Comparison of ENCODE assay signal across 9 cellular contexts in genomic region chr10:122044045-122044661, GRCh38. TPM values are rescaled to one million over a fixed set of nuclear protein-coding genes. Genes with fewer than 3 reads are reported as not detected.
DNase-seq lines count a peak whose midpoint lies in the region; ATAC-seq and TF ChIP-seq lines count a peak whose summit lies in the region.
"Had no signal": no experiment of that assay in that cellular context is flagged by ENCODE, and none has a peak within 500 bp of the region (broad histone marks: within the 10 kb centered on the region; RNA-seq: fewer than 3 reads in every experiment).

No MANE protein-coding gene starts in this region.

- intact Hi-C loops in PC-9 (cut with micrococcal nuclease; ENCODE audit: unreplicated experiment) = no loop called here
- intact Hi-C loops in left cardiac atrium (cut with DNase I) = loop anchor here in 1 of 2 donors (10.0 kb wide), 1 partner anchor 69 kb away; the partner anchor contains the start of gene NSMCE4A

- no peak overlapping the region for H2AFZ ChIP-seq in PC-9

- H3K4me3 ChIP-seq in H7 (ENCODE audit: insufficient read depth, low read depth, low read length) = no peak overlapping the region
- H3K4me3 ChIP-seq in PC-9 = no peak overlapping the region

- H3F3A ChIP-seq in PC-9 (ENCODE audit: insufficient read depth, low read depth) = no peaks in the 10 kb centered on the region

- H3K4me1 ChIP-seq in PC-9 (replicated peaks; ENCODE audit: insufficient read depth) = peaks cover 8% of the 10 kb centered on the region

- H4K20me1 ChIP-seq in PC-9 (ENCODE audit: insufficient read depth) = no peaks in the 10 kb centered on the region

- no peaks in the 10 kb centered on the region for H3K79me2 ChIP-seq in PC-9 (ENCODE audit: low read depth)

- POLR2A ChIA-PET in PC-9 (lab: Charles Lee; ENCODE audit: unreplicated experiment) = no interaction called here

- peak overlapping the region; percentile 44 for H3K4me2 ChIP-seq in PC-9

- no peaks in the 10 kb centered on the region for H3K9me3 ChIP-seq in PC-9 (ENCODE audit: insufficient read depth, low read depth)

- H3K27me3 ChIP-seq in H7 (ENCODE audit: control insufficient read depth, insufficient read depth, low read length) = no peaks in the 10 kb centered on the region
- no peaks in the 10 kb centered on the region for H3K27me3 ChIP-seq in PC-9 (ENCODE audit: insufficient read depth, low read depth)

- BruUV-seq in PC-9 (replicated peaks; lab: Mats Ljungman, UMichigan) = no TSS peak

- CTCF ChIA-PET in PC-9 (lab: Charles Lee) = interaction anchor here (0.6 kb wide), 2 partner anchors 10 to 15 kb away, joined by 3 to 7 read pairs; no protein-coding TSS in a partner anchor

- no peak overlapping the region for H3K27ac ChIP-seq in PC-9

- no peak for TF ChIP-seq CTCF in PC-9 (conservative IDR thresholded peaks at IDR 0.05)

- H3K9me2 ChIP-seq in PC-9 (ENCODE audit: insufficient read depth) = no peaks in the 10 kb centered on the region

- peak; percentile 72 to 74 for ATAC-seq in left cardiac atrium
- no peak for ATAC-seq in GM19351 (IDR thresholded peaks at IDR 0.05; ENCODE audit: unreplicated experiment)
- ATAC-seq in HG03354 (IDR thresholded peaks at IDR 0.05; ENCODE audit: poor library complexity, severe bottlenecking, unreplicated experiment) = no peak
- ATAC-seq: stimulated activated memory B cell treated with anti-CD40 and anti-IgM and Interleukin-4, amounts not matched to agents 10 μg/mL and 1 μg/mL and 100 μg/mL, for 72 hours had no signal

- DNase-seq in H7 (peak; percentile 59), PC-9 (peak; percentile 15 to 48), left cardiac atrium (no peak), renal cortical epithelial cell (ENCODE audit: low read depth) (peak; percentile 59), kidney glomerular epithelial cell (lab: John Stamatoyannopoulos, UW) (no peak), hippocampal formation (lab: John Stamatoyannopoulos, UW) (no peak)

- H3K36me3 ChIP-seq in H7 (replicated peaks; ENCODE audit: control insufficient read depth, insufficient read depth, low read length) (no peaks in the 10 kb centered on the region), PC-9 (ENCODE audit: low read depth) (no peaks in the 10 kb centered on the region)

RNA-seq across cellular contexts. Expression of gene TACC2, which starts 55.2 kb away (rescaled TPM):
- 8.8 and 11.8 TPM in 2 replicates for total RNA-seq in H7 (2014; rRNA removed; shearing (Covaris generic))
- 15.8 and 19.6 TPM in 2 replicates for total RNA-seq in PC-9 (2021)
- total RNA-seq in left cardiac atrium = 100 to 1,000 TPM; 210 to 237 TPM
- 10.1 and 11.2 TPM in 2 replicates for total RNA-seq in renal cortical epithelial cell

Comparison
In these comparisons a context has a peak if more than half of its experiments do, and no peak if none do; other contexts are left out.
1. DNase-seq: peak in H7 (single experiment), PC-9 (2 of 2) and renal cortical epithelial cell (single experiment); none in left cardiac atrium (single experiment), kidney glomerular epithelial cell (single experiment) and hippocampal formation (0 of 2).
2. ATAC-seq: peak in left cardiac atrium (2 of 2); none in GM19351 (single experiment) and HG03354 (single experiment).
3. RNA of gene TACC2, which starts 55.2 kb away (total RNA-seq): 210 to 237 TPM in left cardiac atrium; 15.8 to 19.6 TPM in PC-9, 10.1 to 11.2 TPM in renal cortical epithelial cell and 8.8 to 11.8 TPM in H7; every median in the first group is over 10 times any median in the second.